2 cellular contexts compared by ENCODE assay signal in the genomic region with DNA sequence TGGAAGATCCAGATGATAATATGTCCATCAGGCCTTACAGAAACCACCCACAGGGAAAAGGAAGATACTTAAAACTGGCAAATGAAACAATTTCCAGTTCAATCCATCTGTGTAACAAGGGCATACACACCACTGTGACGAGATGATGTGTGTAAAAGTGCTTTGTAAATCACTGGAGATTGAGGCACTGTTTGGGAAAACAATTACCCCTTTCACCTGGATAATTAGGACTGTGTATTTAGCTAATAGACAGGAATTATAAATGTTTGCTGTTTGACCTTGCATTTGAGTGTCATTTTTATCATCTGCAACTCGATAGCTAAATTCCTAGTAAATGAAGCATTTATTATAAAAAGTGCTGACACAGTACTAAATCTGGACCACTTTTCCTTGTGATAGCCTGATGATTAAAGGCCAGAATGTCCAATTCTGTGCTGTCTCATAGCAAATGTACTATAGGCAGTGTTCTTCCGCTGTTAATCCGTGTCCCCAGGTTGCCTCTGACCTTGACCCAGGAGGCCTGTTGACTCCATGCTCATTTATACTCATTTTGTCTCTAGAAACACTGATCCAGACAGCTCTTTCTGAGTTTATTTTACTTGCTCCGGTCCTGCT.
A peak's percentile ranks its signal among the peaks of the same experiment; 100 is the strongest.
TF ChIP-seq lines count a peak whose summit lies in the region.

No MANE protein-coding gene starts in this region.

TF ChIP-seq in K562, 482 proteins besides CTCF, POLR2A, EP300 and RAD21 (continued from another document):
- peak; percentile 67 for TF ChIP-seq MAFK (IDR thresholded peaks at IDR 0.05; ENCODE audit: low read length)
- no peak for TF ChIP-seq FOXP1 (CRISPR knock-in tag; IDR thresholded peaks at IDR 0.05)
- peak; percentile 44 for TF ChIP-seq C11orf30 (IDR thresholded peaks at IDR 0.05; ENCODE audit: low read depth)
- no peak for TF ChIP-seq NONO (IDR thresholded peaks at IDR 0.05; ENCODE audit: low read depth in 2 of 2, low read length in 1 of 2)
- TF ChIP-seq, protein P1, sequence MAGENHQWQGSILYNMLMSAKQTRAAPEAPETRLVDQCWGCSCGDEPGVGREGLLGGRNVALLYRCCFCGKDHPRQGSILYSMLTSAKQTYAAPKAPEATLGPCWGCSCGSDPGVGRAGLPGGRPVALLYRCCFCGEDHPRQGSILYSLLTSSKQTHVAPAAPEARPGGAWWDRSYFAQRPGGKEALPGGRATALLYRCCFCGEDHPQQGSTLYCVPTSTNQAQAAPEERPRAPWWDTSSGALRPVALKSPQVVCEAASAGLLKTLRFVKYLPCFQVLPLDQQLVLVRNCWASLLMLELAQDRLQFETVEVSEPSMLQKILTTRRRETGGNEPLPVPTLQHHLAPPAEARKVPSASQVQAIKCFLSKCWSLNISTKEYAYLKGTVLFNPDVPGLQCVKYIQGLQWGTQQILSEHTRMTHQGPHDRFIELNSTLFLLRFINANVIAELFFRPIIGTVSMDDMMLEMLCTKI (IDR thresholded peaks at IDR 0.05; ENCODE audit: partially characterized antibody) = no peak
- peak; percentile 69 for TF ChIP-seq ZNF316 (IDR thresholded peaks at IDR 0.05)
- TF ChIP-seq RBFOX2 (IDR thresholded peaks at IDR 0.05; ENCODE audit: low read depth, low read length) = no peak

TF ChIP-seq in liver, 16 proteins besides CTCF, POLR2A, EP300 and RAD21 (continued from another document):
- TF ChIP-seq NR2F2 (IDR thresholded peaks at IDR 0.05) (peak; percentile 87), RXRA (IDR thresholded peaks at IDR 0.05) (peak in 1 of 2 donors; percentile 14)
